Comparison of ENCODE assay signal across 9 cellular contexts in genomic region chr22:41822289-41823057, GRCh38. TPM values are rescaled to one million over a fixed set of nuclear protein-coding genes. Genes with fewer than 3 reads are reported as not detected.
DNase-seq lines count a peak whose midpoint lies in the region; ATAC-seq and TF ChIP-seq lines count a peak whose summit lies in the region.
"Had no signal": no experiment of that assay in that cellular context is flagged by ENCODE, and none has a peak within 500 bp of the region (broad histone marks: within the 10 kb centered on the region; RNA-seq: fewer than 3 reads in every experiment).

No MANE protein-coding gene starts in this region.

- H3K4me2 ChIP-seq in smooth muscle cell, result no peak overlapping the region

- WGBS in gastroesophageal sphincter (ENCODE audit: low coverage in 1 of 2), 2 donors, result 82 to 100% methylated on average over 2 of the region's 3 CpGs
- WGBS in smooth muscle cell (ENCODE audit: low lambda C conversion rate), result 97% methylated on average over 3 of the region's 3 CpGs

- H3K27ac ChIP-seq in gastroesophageal sphincter (no peak overlapping the region), smooth muscle cell (ENCODE audit: low read depth) (no peak overlapping the region)

- no peak for TF ChIP-seq EP300 in gastroesophageal sphincter (IDR thresholded peaks at IDR 0.05)

- no peaks in the 10 kb centered on the region for H4K20me1 ChIP-seq in smooth muscle cell (ENCODE audit: low read depth)

- DNase-seq in CD1c-positive myeloid dendritic cell (ENCODE audit: extremely low spot score) (peak; percentile 76), GM20000 (ENCODE audit: low spot score) (peak; percentile 64), NCI-H526 treated with DMSO at 0.1 percent for 48 hours (lab: John Stamatoyannopoulos, UW) (peak; percentile 19), smooth muscle cell (lab: John Stamatoyannopoulos, UW; ENCODE audit: unreplicated experiment) (no peak)
- DNase-seq: right cardiac atrium had no signal

- peak overlapping the region; percentile 85 for H3K27ac Mint-ChIP-seq in activated T-helper 17 cell treated with anti-CD3 and anti-CD28 coated beads, Interleukin-2, amount 50 U/mL, for 72 hours

- H3K4me1 ChIP-seq in gastroesophageal sphincter (peaks cover 0 to 20% (median 3%) of the 10 kb centered on the region in 3 donors), smooth muscle cell (ENCODE audit: low read depth) (peaks cover 22% of the 10 kb centered on the region)

- peak; percentile 97 for ATAC-seq in activated T-helper 17 cell treated with anti-CD3 and anti-CD28 coated beads, Interleukin-2, amount 50 U/mL, for 72 hours (replicated peaks)
- ATAC-seq in gastroesophageal sphincter, result no peak
- ATAC-seq in GM19395 (IDR thresholded peaks at IDR 0.05; ENCODE audit: unreplicated experiment), result no peak
- no peak for ATAC-seq in GM21576 (IDR thresholded peaks at IDR 0.05; ENCODE audit: unreplicated experiment)

- no peaks in the 10 kb centered on the region for H3F3A ChIP-seq in smooth muscle cell (ENCODE audit: low read depth)

- H3K4me3 Mint-ChIP-seq in activated T-helper 17 cell treated with anti-CD3 and anti-CD28 coated beads, Interleukin-2, amount 50 U/mL, for 72 hours, result peak overlapping the region; percentile 2

- H3K27me3 Mint-ChIP-seq in activated T-helper 17 cell treated with anti-CD3 and anti-CD28 coated beads, Interleukin-2, amount 50 U/mL, for 72 hours, result no peaks in the 10 kb centered on the region

- TF ChIP-seq CTCF in GM20000 (IDR thresholded peaks at IDR 0.05; ENCODE audit: extremely low read depth, missing control alignments) (peak; percentile 28), gastroesophageal sphincter (IDR thresholded peaks at IDR 0.05) (peak in 3 of 4 experiments; percentile 55 to 61 (median 57)), smooth muscle cell (IDR thresholded peaks at IDR 0.05; ENCODE audit: borderline replicate concordance, insufficient read depth, poor library complexity, severe bottlenecking) (peak; percentile 37)

- no peaks in the 10 kb centered on the region for H3K9me3 ChIP-seq in gastroesophageal sphincter
- no peaks in the 10 kb centered on the region for H3K9me3 ChIP-seq in smooth muscle cell (replicated peaks; ENCODE audit: low read depth)

- H3K36me3 Mint-ChIP-seq in activated T-helper 17 cell treated with anti-CD3 and anti-CD28 coated beads, Interleukin-2, amount 50 U/mL, for 72 hours (ENCODE audit: low read depth), result peaks cover 23% of the 10 kb centered on the region

- H3K4me3 ChIP-seq in gastroesophageal sphincter (no peak overlapping the region), smooth muscle cell (no peak overlapping the region)

- H3K36me3 ChIP-seq in gastroesophageal sphincter (peaks cover 0 to 25% of the 10 kb centered on the region in 2 donors), smooth muscle cell (ENCODE audit: low read depth) (no peaks in the 10 kb centered on the region)

- no peaks in the 10 kb centered on the region for H3K9me3 Mint-ChIP-seq in activated T-helper 17 cell treated with anti-CD3 and anti-CD28 coated beads, Interleukin-2, amount 50 U/mL, for 72 hours

- H3K79me2 ChIP-seq in smooth muscle cell (ENCODE audit: low read depth), result no peaks in the 10 kb centered on the region

- H3K27me3 ChIP-seq in gastroesophageal sphincter (no peaks in the 10 kb centered on the region), smooth muscle cell (ENCODE audit: low read depth) (no peaks in the 10 kb centered on the region)

- no peak overlapping the region for H3K9ac ChIP-seq in smooth muscle cell (ENCODE audit: low read depth)

- TF ChIP-seq POLR2A in gastroesophageal sphincter (IDR thresholded peaks at IDR 0.05), result no peak

- no peak overlapping the region for H2AFZ ChIP-seq in smooth muscle cell (ENCODE audit: low read depth)

- peaks cover 29% of the 10 kb centered on the region for H3K4me1 Mint-ChIP-seq in activated T-helper 17 cell treated with anti-CD3 and anti-CD28 coated beads, Interleukin-2, amount 50 U/mL, for 72 hours

RNA-seq across cellular contexts. Expression of gene SREBF2, which starts 10.4 kb away (rescaled TPM):
- total RNA-seq in activated T-helper 17 cell treated with anti-CD3 and anti-CD28 coated beads, Interleukin-2, amount 50 U/mL, for 72 hours, result 100 to 1,000 TPM; 126 to 162 TPM
- total RNA-seq in gastroesophageal sphincter (100 to 1,000 TPM in 1 of 4 donors, 10 to 100 TPM in 3; 39.7 to 101 (median 58.8) TPM), smooth muscle cell (62.9 and 70.3 TPM in 2 replicates)
- polyA plus RNA-seq in smooth muscle cell, result 68.5 and 78.2 TPM in 2 replicates

RNA-seq across cellular contexts. Expression of gene CCDC134, which starts 22.0 kb away (rescaled TPM):
- 10 to 100 TPM; 21.6 to 22.3 TPM for total RNA-seq in activated T-helper 17 cell treated with anti-CD3 and anti-CD28 coated beads, Interleukin-2, amount 50 U/mL, for 72 hours
- 1 to 10 TPM; 3.8 to 8.9 (median 5.4) TPM for total RNA-seq in gastroesophageal sphincter
- total RNA-seq in smooth muscle cell, result 6.5 and 7.4 TPM in 2 replicates
- polyA plus RNA-seq in smooth muscle cell, result 4.6 and 8.8 TPM in 2 replicates
